In the genomic region with DNA sequence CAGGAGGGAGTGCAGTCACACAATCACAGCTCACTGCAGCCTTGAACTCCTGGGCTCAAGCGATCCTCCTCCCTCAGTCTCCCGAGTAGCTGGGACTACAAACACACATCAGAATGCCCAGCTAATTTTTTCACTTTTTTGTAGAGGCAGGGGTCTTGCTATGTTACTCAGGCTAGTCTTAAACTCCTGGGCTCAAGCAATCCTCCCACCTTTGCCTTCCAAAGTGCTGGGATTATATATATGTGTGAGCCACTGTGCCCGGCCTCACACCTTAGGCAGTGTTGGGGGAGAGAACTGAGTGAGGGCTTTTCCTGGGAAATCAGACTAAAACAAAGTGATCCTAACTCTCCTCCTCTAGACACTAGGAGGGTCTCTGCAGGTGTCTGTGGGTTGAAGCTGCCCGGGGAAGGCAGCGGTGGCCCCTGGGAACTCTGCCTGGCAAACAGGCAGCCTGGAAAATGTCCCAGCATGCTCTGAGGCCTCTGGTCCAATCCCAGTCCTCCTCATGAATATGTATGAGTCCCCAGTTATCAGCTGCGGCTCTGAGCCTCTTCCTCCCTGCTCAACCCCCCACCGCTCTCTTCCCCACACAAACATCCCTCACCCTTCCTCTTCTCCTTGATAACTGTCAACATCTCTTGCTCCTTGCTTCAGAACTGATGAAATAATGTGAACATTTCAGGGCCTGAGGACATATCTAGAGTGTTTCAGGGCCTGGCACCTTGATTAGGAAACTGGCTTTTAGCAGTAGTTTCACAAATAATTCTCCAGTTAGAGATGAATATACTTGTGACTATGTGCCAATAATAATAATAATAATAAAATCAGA, we compare ENCODE assay signal across 1 cellular context.
TF ChIP-seq lines count a peak whose summit lies in the region.

No MANE protein-coding gene starts in this region.

TF ChIP-seq in HepG2, 621 proteins besides CTCF, POLR2A, EP300 and RAD21 (continued from another document and continues in another):
- TF ChIP-seq, protein P1, sequence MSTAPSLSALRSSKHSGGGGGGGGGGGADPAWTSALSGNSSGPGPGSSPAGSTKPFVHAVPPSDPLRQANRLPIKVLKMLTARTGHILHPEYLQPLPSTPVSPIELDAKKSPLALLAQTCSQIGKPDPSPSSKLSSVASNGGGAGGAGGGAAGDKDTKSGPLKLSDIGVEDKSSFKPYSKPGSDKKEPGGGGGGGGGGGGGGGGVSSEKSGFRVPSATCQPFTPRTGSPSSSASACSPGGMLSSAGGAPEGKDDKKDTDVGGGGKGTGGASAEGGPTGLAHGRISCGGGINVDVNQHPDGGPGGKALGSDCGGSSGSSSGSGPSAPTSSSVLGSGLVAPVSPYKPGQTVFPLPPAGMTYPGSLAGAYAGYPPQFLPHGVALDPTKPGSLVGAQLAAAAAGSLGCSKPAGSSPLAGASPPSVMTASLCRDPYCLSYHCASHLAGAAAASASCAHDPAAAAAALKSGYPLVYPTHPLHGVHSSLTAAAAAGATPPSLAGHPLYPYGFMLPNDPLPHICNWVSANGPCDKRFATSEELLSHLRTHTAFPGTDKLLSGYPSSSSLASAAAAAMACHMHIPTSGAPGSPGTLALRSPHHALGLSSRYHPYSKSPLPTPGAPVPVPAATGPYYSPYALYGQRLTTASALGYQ (CRISPR knock-in tag; IDR thresholded peaks at IDR 0.05): no peak
- TF ChIP-seq SSRP1 (CRISPR knock-in tag; IDR thresholded peaks at IDR 0.05): no peak
- TF ChIP-seq MAFG (CRISPR knock-in tag; IDR thresholded peaks at IDR 0.05): no peak
- no peak for TF ChIP-seq FOSL2 (CRISPR knock-in tag; IDR thresholded peaks at IDR 0.05)
- TF ChIP-seq FIP1L1 (IDR thresholded peaks at IDR 0.05; ENCODE audit: borderline replicate concordance, insufficient read depth, low read depth, low read length): no peak
- TF ChIP-seq, protein P2, sequence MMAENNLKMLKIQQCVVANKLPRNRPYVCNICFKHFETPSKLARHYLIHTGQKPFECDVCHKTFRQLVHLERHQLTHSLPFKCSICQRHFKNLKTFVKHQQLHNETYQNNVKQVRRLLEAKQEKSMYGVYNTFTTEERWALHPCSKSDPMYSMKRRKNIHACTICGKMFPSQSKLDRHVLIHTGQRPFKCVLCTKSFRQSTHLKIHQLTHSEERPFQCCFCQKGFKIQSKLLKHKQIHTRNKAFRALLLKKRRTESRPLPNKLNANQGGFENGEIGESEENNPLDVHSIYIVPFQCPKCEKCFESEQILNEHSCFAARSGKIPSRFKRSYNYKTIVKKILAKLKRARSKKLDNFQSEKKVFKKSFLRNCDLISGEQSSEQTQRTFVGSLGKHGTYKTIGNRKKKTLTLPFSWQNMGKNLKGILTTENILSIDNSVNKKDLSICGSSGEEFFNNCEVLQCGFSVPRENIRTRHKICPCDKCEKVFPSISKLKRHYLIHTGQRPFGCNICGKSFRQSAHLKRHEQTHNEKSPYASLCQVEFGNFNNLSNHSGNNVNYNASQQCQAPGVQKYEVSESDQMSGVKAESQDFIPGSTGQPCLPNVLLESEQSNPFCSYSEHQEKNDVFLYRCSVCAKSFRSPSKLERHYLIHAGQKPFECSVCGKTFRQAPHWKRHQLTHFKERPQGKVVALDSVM (CRISPR knock-in tag; IDR thresholded peaks at IDR 0.05): peak; percentile 48; the same call in 1 of the 2 replicates
- no peak for TF ChIP-seq TCF7 (IDR thresholded peaks at IDR 0.05; ENCODE audit: low read depth)
- TF ChIP-seq, protein P3, sequence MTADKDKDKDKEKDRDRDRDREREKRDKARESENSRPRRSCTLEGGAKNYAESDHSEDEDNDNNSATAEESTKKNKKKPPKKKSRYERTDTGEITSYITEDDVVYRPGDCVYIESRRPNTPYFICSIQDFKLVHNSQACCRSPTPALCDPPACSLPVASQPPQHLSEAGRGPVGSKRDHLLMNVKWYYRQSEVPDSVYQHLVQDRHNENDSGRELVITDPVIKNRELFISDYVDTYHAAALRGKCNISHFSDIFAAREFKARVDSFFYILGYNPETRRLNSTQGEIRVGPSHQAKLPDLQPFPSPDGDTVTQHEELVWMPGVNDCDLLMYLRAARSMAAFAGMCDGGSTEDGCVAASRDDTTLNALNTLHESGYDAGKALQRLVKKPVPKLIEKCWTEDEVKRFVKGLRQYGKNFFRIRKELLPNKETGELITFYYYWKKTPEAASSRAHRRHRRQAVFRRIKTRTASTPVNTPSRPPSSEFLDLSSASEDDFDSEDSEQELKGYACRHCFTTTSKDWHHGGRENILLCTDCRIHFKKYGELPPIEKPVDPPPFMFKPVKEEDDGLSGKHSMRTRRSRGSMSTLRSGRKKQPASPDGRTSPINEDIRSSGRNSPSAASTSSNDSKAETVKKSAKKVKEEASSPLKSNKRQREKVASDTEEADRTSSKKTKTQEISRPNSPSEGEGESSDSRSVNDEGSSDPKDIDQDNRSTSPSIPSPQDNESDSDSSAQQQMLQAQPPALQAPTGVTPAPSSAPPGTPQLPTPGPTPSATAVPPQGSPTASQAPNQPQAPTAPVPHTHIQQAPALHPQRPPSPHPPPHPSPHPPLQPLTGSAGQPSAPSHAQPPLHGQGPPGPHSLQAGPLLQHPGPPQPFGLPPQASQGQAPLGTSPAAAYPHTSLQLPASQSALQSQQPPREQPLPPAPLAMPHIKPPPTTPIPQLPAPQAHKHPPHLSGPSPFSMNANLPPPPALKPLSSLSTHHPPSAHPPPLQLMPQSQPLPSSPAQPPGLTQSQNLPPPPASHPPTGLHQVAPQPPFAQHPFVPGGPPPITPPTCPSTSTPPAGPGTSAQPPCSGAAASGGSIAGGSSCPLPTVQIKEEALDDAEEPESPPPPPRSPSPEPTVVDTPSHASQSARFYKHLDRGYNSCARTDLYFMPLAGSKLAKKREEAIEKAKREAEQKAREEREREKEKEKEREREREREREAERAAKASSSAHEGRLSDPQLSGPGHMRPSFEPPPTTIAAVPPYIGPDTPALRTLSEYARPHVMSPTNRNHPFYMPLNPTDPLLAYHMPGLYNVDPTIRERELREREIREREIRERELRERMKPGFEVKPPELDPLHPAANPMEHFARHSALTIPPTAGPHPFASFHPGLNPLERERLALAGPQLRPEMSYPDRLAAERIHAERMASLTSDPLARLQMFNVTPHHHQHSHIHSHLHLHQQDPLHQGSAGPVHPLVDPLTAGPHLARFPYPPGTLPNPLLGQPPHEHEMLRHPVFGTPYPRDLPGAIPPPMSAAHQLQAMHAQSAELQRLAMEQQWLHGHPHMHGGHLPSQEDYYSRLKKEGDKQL (CRISPR knock-in tag; IDR thresholded peaks at IDR 0.05; ENCODE audit: low read depth): no peak
- TF ChIP-seq, protein P4, sequence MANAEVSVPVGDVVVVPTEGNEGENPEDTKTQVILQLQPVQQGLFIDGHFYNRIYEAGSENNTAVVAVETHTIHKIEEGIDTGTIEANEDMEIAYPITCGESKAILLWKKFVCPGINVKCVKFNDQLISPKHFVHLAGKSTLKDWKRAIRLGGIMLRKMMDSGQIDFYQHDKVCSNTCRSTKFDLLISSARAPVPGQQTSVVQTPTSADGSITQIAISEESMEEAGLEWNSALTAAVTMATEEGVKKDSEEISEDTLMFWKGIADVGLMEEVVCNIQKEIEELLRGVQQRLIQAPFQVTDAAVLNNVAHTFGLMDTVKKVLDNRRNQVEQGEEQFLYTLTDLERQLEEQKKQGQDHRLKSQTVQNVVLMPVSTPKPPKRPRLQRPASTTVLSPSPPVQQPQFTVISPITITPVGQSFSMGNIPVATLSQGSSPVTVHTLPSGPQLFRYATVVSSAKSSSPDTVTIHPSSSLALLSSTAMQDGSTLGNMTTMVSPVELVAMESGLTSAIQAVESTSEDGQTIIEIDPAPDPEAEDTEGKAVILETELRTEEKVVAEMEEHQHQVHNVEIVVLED (CRISPR knock-in tag; IDR thresholded peaks at IDR 0.05; ENCODE audit: borderline replicate concordance): peak; percentile 19; the same call in 1 of the 2 replicates
- peak; percentile 41 for TF ChIP-seq PHF20 (CRISPR knock-in tag; IDR thresholded peaks at IDR 0.05)
- TF ChIP-seq, protein P5, sequence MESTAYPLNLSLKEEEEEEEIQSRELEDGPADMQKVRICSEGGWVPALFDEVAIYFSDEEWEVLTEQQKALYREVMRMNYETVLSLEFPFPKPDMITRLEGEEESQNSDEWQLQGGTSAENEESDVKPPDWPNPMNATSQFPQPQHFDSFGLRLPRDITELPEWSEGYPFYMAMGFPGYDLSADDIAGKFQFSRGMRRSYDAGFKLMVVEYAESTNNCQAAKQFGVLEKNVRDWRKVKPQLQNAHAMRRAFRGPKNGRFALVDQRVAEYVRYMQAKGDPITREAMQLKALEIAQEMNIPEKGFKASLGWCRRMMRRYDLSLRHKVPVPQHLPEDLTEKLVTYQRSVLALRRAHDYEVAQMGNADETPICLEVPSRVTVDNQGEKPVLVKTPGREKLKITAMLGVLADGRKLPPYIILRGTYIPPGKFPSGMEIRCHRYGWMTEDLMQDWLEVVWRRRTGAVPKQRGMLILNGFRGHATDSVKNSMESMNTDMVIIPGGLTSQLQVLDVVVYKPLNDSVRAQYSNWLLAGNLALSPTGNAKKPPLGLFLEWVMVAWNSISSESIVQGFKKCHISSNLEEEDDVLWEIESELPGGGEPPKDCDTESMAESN (CRISPR knock-in tag; conservative IDR thresholded peaks at IDR 0.05): no peak
- TF ChIP-seq ZNF24 (IDR thresholded peaks at IDR 0.05): no peak
- TF ChIP-seq ZNF562 (CRISPR knock-in tag; IDR thresholded peaks at IDR 0.05; ENCODE audit: borderline replicate concordance): no peak
- TF ChIP-seq, protein P6, sequence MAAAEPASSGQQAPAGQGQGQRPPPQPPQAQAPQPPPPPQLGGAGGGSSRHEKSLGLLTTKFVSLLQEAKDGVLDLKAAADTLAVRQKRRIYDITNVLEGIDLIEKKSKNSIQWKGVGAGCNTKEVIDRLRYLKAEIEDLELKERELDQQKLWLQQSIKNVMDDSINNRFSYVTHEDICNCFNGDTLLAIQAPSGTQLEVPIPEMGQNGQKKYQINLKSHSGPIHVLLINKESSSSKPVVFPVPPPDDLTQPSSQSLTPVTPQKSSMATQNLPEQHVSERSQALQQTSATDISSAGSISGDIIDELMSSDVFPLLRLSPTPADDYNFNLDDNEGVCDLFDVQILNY (CRISPR knock-in tag; conservative IDR thresholded peaks at IDR 0.05): no peak
- TF ChIP-seq ATF7 (IDR thresholded peaks at IDR 0.05): no peak
- TF ChIP-seq ATF7 (CRISPR knock-in tag; IDR thresholded peaks at IDR 0.05): no peak
- no peak for TF ChIP-seq ZNF768 (CRISPR knock-in tag; IDR thresholded peaks at IDR 0.05)
- TF ChIP-seq, protein P7, sequence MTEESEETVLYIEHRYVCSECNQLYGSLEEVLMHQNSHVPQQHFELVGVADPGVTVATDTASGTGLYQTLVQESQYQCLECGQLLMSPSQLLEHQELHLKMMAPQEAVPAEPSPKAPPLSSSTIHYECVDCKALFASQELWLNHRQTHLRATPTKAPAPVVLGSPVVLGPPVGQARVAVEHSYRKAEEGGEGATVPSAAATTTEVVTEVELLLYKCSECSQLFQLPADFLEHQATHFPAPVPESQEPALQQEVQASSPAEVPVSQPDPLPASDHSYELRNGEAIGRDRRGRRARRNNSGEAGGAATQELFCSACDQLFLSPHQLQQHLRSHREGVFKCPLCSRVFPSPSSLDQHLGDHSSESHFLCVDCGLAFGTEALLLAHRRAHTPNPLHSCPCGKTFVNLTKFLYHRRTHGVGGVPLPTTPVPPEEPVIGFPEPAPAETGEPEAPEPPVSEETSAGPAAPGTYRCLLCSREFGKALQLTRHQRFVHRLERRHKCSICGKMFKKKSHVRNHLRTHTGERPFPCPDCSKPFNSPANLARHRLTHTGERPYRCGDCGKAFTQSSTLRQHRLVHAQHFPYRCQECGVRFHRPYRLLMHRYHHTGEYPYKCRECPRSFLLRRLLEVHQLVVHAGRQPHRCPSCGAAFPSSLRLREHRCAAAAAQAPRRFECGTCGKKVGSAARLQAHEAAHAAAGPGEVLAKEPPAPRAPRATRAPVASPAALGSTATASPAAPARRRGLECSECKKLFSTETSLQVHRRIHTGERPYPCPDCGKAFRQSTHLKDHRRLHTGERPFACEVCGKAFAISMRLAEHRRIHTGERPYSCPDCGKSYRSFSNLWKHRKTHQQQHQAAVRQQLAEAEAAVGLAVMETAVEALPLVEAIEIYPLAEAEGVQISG (CRISPR knock-in tag; IDR thresholded peaks at IDR 0.05): peak; percentile 35; the same call in 1 of the 2 replicates
- TF ChIP-seq, protein P8, sequence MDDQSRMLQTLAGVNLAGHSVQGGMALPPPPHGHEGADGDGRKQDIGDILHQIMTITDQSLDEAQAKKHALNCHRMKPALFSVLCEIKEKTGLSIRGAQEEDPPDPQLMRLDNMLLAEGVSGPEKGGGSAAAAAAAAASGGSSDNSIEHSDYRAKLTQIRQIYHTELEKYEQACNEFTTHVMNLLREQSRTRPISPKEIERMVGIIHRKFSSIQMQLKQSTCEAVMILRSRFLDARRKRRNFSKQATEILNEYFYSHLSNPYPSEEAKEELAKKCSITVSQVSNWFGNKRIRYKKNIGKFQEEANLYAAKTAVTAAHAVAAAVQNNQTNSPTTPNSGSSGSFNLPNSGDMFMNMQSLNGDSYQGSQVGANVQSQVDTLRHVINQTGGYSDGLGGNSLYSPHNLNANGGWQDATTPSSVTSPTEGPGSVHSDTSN (CRISPR knock-in tag; IDR thresholded peaks at IDR 0.05; ENCODE audit: borderline replicate concordance): no peak
- TF ChIP-seq, protein P9, sequence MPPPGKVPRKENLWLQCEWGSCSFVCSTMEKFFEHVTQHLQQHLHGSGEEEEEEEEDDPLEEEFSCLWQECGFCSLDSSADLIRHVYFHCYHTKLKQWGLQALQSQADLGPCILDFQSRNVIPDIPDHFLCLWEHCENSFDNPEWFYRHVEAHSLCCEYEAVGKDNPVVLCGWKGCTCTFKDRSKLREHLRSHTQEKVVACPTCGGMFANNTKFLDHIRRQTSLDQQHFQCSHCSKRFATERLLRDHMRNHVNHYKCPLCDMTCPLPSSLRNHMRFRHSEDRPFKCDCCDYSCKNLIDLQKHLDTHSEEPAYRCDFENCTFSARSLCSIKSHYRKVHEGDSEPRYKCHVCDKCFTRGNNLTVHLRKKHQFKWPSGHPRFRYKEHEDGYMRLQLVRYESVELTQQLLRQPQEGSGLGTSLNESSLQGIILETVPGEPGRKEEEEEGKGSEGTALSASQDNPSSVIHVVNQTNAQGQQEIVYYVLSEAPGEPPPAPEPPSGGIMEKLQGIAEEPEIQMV (CRISPR knock-in tag; IDR thresholded peaks at IDR 0.05; ENCODE audit: low read depth): no peak
- no peak for TF ChIP-seq ZNF367 (CRISPR knock-in tag; IDR thresholded peaks at IDR 0.05; ENCODE audit: borderline replicate concordance)
- TF ChIP-seq ZFP36 (IDR thresholded peaks at IDR 0.05; ENCODE audit: borderline replicate concordance, low read depth, low read length, partially characterized antibody): no peak
- TF ChIP-seq NFIC (IDR thresholded peaks at IDR 0.05; ENCODE audit: low read length): no peak
- no peak for TF ChIP-seq ZNF589 (CRISPR knock-in tag; conservative IDR thresholded peaks at IDR 0.05)
- TF ChIP-seq NR1H2 (CRISPR knock-in tag; IDR thresholded peaks at IDR 0.05; ENCODE audit: borderline replicate concordance, low read depth): no peak
- TF ChIP-seq, protein P10, sequence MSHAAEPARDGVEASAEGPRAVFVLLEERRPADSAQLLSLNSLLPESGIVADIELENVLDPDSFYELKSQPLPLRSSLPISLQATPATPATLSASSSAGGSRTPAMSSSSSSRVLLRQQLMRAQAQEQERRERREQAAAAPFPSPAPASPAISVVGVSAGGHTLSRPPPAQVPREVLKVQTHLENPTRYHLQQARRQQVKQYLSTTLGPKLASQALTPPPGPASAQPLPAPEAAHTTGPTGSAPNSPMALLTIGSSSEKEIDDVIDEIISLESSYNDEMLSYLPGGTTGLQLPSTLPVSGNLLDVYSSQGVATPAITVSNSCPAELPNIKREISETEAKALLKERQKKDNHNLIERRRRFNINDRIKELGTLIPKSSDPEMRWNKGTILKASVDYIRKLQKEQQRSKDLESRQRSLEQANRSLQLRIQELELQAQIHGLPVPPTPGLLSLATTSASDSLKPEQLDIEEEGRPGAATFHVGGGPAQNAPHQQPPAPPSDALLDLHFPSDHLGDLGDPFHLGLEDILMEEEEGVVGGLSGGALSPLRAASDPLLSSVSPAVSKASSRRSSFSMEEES (CRISPR knock-in tag; IDR thresholded peaks at IDR 0.05): no peak
